ENCODE assay signal across 6 cellular contexts in the genomic region with DNA sequence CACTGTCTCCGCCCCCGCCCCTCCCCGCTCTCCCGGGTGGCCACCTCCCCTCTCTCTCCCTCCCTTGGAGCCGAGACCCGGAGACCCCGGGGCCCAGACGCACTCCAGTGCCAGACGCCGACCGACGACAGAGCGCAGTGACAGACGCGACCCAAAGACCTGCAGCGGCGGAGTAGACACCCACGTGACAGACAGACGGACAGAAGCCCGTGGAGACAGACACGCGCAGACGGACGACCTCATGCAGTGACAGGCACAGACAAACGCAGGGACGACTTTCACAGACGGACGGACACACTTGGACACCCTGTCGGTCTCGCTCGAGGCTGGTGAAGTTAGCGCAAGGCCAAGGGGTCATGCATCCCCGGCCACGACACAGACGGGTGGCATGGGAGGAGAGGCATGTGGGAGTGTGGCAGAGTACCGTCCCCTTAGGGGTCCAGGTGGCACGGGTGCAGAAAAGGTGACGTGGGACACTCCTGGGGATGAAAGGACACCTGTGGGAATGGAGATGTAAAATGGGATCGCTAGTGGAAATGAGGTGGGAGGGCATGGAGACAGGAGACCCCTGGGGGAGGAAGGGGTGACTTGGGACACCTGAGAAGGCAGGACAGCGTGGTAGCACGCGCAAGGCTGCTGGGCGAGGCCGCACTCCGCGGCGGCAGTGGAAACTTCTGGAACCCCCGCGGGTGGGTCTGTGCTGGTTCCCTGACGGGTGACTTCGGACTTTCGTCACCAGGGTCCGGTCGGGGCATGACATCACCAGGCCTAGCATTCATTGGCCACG. TPM values are rescaled to one million over a fixed set of nuclear protein-coding genes. Genes with fewer than 3 reads are reported as not detected.
DNase-seq lines count a peak whose midpoint lies in the region; ATAC-seq and TF ChIP-seq lines count a peak whose summit lies in the region.

No MANE protein-coding gene starts in this region.

- peaks cover 13% of the 10 kb centered on the region for H3K4me1 Mint-ChIP-seq in activated naive CD4-positive, alpha-beta T cell treated with anti-CD3 and anti-CD28 coated beads, Interleukin-2, amount 50 U/mL, for 24 hours
- peaks cover 25% of the 10 kb centered on the region for H3K4me1 Mint-ChIP-seq in mesothelial cell of epicardium

- no peak for TF ChIP-seq CTCF in mesothelial cell of epicardium (IDR thresholded peaks at IDR 0.05; ENCODE audit: unreplicated experiment)

- no peak for ATAC-seq in HG02798 (IDR thresholded peaks at IDR 0.05; ENCODE audit: poor library complexity, unreplicated experiment)
- no peak for ATAC-seq in HG03457 (IDR thresholded peaks at IDR 0.05; ENCODE audit: unreplicated experiment)

- peak; percentile 86 for DNase-seq in HuH-7.5 (ENCODE audit: low spot score)
- no peak for DNase-seq in mesothelial cell of epicardium (ENCODE audit: low spot score in 2 of 2, unreplicated experiment in 2 of 2)
- DNase-seq in foreskin melanocyte: no peak

- H3K27me3 Mint-ChIP-seq in activated naive CD4-positive, alpha-beta T cell treated with anti-CD3 and anti-CD28 coated beads, Interleukin-2, amount 50 U/mL, for 24 hours: peaks cover 35% of the 10 kb centered on the region
- peaks cover 22% of the 10 kb centered on the region for H3K27me3 Mint-ChIP-seq in mesothelial cell of epicardium (ENCODE audit: low read depth)

- no peak overlapping the region for H3K27ac Mint-ChIP-seq in activated naive CD4-positive, alpha-beta T cell treated with anti-CD3 and anti-CD28 coated beads, Interleukin-2, amount 50 U/mL, for 24 hours
- H3K27ac Mint-ChIP-seq in mesothelial cell of epicardium: peak overlapping the region; percentile 68

- no peaks in the 10 kb centered on the region for H3K36me3 Mint-ChIP-seq in activated naive CD4-positive, alpha-beta T cell treated with anti-CD3 and anti-CD28 coated beads, Interleukin-2, amount 50 U/mL, for 24 hours
- H3K36me3 Mint-ChIP-seq in mesothelial cell of epicardium: no peaks in the 10 kb centered on the region

- peak overlapping the region; percentile 78 for H3K4me3 Mint-ChIP-seq in activated naive CD4-positive, alpha-beta T cell treated with anti-CD3 and anti-CD28 coated beads, Interleukin-2, amount 50 U/mL, for 24 hours
- peak overlapping the region; percentile 75 for H3K4me3 Mint-ChIP-seq in mesothelial cell of epicardium

- H3K9me3 Mint-ChIP-seq in activated naive CD4-positive, alpha-beta T cell treated with anti-CD3 and anti-CD28 coated beads, Interleukin-2, amount 50 U/mL, for 24 hours: no peaks in the 10 kb centered on the region
- no peaks in the 10 kb centered on the region for H3K9me3 Mint-ChIP-seq in mesothelial cell of epicardium

RNA-seq across cellular contexts. Expression of gene ACHE, which starts 0.5 kb away (rescaled TPM):
- total RNA-seq in mesothelial cell of epicardium: 9.2 to 10.4 TPM (median 9.6 TPM) in 3 replicates

RNA-seq across cellular contexts. Expression of gene UFSP1, which starts 6.6 kb away (rescaled TPM):
- 6.0 to 8.0 TPM (median 6.4 TPM) in 3 replicates for total RNA-seq in mesothelial cell of epicardium

RNA-seq across cellular contexts. Expression of gene SRRT, which starts 21.2 kb away (rescaled TPM):
- 229 to 245 TPM (median 240 TPM) in 3 replicates for total RNA-seq in mesothelial cell of epicardium

RNA-seq across cellular contexts. Expression of gene TRIP6, which starts 29.0 kb away (rescaled TPM):
- 101 to 109 TPM (median 107 TPM) in 3 replicates for total RNA-seq in mesothelial cell of epicardium

RNA-seq across cellular contexts. Expression of gene SLC12A9, which starts 43.6 kb away (rescaled TPM):
- total RNA-seq in mesothelial cell of epicardium: 30.9 to 39.1 TPM (median 37.5 TPM) in 3 replicates
